In the genomic region with DNA sequence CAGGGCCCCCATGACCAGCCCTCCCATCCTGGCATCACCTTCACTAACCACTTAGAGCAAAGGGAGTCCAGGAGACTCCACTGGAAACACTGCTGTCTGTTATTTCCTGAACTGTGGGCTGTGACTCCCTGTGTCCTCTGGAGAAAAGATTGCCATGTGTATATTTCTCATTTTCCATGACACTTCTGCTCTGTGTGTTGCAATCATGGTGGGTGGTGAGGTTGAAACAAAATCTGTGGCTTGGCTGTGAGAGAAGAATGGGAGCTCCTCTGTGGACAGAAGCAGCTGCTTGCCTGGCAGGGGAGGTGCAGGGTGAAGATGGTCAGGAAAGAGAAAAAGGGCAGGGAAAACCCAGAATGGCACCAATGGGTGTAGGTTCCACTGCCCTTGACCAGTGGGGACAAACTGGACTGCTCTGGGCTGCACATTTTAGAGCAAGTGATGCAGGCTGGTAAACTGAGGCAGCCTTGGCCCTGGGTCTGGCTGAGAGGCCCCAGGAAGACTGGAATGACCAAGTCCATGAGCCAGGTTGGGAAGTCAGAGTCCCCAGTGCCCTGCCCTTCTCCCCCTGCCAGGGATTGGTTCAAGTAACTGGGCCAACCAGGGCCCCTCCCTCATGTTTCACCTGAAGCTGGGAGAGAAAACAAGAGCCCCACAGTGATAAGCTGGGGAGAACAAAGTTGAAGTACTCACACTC, we compare ENCODE assay signal across 13 cellular contexts.
A peak's percentile ranks its signal among the peaks of the same experiment; 100 is the strongest.
DNase-seq lines count a peak whose midpoint lies in the region; TF ChIP-seq lines count a peak whose summit lies in the region.
"Had no signal": no experiment of that assay in that cellular context is flagged by ENCODE, and none has a peak within 500 bp of the region (broad histone marks: within the 10 kb centered on the region; RNA-seq: fewer than 3 reads in every experiment).

No MANE protein-coding gene starts in this region.

- H3K4me1 Mint-ChIP-seq in osteocyte (ENCODE audit: unreplicated experiment), result peaks cover 19% of the 10 kb centered on the region
- H3K4me1 Mint-ChIP-seq: activated naive CD8-positive, alpha-beta T cell treated with anti-CD3 and anti-CD28 coated beads for 36 hours; IgD-negative memory B cell had no signal

- H3K4me3 Mint-ChIP-seq in osteocyte (ENCODE audit: unreplicated experiment), result no peak overlapping the region
- H3K4me3 Mint-ChIP-seq: activated naive CD8-positive, alpha-beta T cell treated with anti-CD3 and anti-CD28 coated beads for 36 hours; IgD-negative memory B cell; naive thymus-derived CD8-positive, alpha-beta T cell had no signal

- H3K9me3 Mint-ChIP-seq in osteocyte (ENCODE audit: unreplicated experiment), result no peaks in the 10 kb centered on the region
- H3K9me3 Mint-ChIP-seq: activated naive CD8-positive, alpha-beta T cell treated with anti-CD3 and anti-CD28 coated beads for 36 hours had no signal

- no peak for TF ChIP-seq CTCF in osteocyte (IDR thresholded peaks at IDR 0.05)

- no peaks in the 10 kb centered on the region for H3K27me3 Mint-ChIP-seq in osteocyte (ENCODE audit: unreplicated experiment)

- H3K36me3 Mint-ChIP-seq in osteocyte (ENCODE audit: unreplicated experiment), result no peaks in the 10 kb centered on the region
- H3K36me3 Mint-ChIP-seq: activated naive CD8-positive, alpha-beta T cell treated with anti-CD3 and anti-CD28 coated beads for 36 hours; IgD-negative memory B cell; naive thymus-derived CD8-positive, alpha-beta T cell had no signal

- no peak for TF ChIP-seq POLR2A in erythroblast (IDR thresholded peaks at IDR 0.05; ENCODE audit: low read length)

- H3K27ac Mint-ChIP-seq in osteocyte (ENCODE audit: unreplicated experiment), result peak overlapping the region; percentile 25
- H3K27ac Mint-ChIP-seq: activated naive CD8-positive, alpha-beta T cell treated with anti-CD3 and anti-CD28 coated beads for 36 hours; IgD-negative memory B cell; naive thymus-derived CD8-positive, alpha-beta T cell had no signal

- peak; percentile 38 for DNase-seq in EH (ENCODE audit: low read depth)
- DNase-seq in MV-4-11 (lab: John Stamatoyannopoulos, UW), result peak; percentile 85
- DNase-seq in fibroblast of gingiva (ENCODE audit: low read depth), result peak; percentile 89
- DNase-seq in osteocyte (ENCODE audit: extremely low spot score, unreplicated experiment), result no peak
- DNase-seq in erythroblast (lab: John Stamatoyannopoulos, UW), result no peak
- no peak for DNase-seq in NCI-H345 treated with DMSO at 0.1 percent for 48 hours (lab: John Stamatoyannopoulos, UW; ENCODE audit: unreplicated experiment)
- DNase-seq in RKO (ENCODE audit: low spot score), result no peak
- DNase-seq: activated CD4-positive, alpha-beta T cell treated with anti-CD3 and anti-CD28 coated beads, Interleukin-2, amount 50 U/mL, for 4 hours; activated naive CD8-positive, alpha-beta T cell treated with anti-CD3 and anti-CD28 coated beads for 36 hours; activated T-cell treated with anti-CD3 and anti-CD28 coated beads, Interleukin-2, amount 50 U/mL, for 48 hours; naive thymus-derived CD8-positive, alpha-beta T cell; NCI-H1417 had no signal

Comparison
In these comparisons a context has a peak if more than half of its experiments do, and no peak if none do; other contexts are left out.
1. DNase-seq: peak in EH (single experiment), MV-4-11 (single experiment) and fibroblast of gingiva (single experiment); none in osteocyte (single experiment), erythroblast (0 of 2), NCI-H345 treated with DMSO at 0.1 percent for 48 hours (single experiment) and RKO (single experiment).